2 cellular contexts compared by ENCODE assay signal in the genomic region with DNA sequence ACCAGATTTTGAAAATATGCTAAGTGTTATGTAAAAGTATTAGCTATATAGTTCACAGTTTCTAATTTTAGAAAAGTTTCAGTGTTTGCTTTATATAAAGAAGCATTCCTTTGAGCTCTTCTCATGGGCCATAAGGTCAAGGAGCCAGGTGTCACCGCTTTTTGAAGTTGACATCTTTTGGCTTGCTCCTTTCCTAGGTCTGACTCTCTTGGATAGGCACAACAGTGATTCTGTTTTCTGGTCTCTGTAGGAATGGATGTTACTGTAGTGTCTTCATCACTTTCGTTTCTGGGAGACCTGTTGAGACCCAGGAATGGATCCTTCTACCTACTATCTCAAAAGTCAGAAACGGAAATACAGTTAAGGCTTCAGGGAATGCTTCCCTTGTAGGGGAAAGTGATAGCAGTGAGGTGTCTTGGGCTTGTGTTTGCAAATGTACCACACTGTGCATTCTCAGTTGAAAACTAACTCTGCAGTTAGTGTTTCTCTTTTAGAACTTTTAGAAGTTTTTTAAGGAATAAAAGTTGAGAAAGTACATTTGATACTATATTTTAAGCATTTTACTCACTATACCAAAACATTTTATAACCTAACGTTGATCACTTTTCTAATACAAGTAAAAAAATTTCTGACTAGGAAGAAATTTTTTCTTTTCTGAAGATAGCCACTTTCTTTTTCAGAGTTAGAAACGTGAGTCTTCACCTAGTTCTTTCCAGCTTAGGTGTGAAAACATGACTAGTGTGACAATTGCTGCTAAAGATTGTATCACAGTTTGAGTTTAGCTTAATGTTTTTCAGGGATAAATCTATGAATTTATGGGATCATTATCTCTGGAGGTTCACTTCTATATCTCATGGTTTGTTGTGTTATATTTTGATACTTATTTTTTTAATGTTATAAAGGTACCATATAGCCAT.
TF ChIP-seq lines count a peak whose summit lies in the region.

No MANE protein-coding gene starts in this region.

TF ChIP-seq in GM12891, 5 proteins besides CTCF, POLR2A, EP300 and RAD21:
- TF ChIP-seq TAF1 (IDR thresholded peaks at IDR 0.05; ENCODE audit: low read depth, low read length), result no peak
- no peak for TF ChIP-seq POLR2AphosphoS5 (IDR thresholded peaks at IDR 0.05; ENCODE audit: low read depth, low read length)
- no peak for TF ChIP-seq POU2F2 (IDR thresholded peaks at IDR 0.05; ENCODE audit: low read depth, low read length)
- TF ChIP-seq SPI1 (IDR thresholded peaks at IDR 0.05; ENCODE audit: low read depth, low read length), result no peak
- TF ChIP-seq PAX5 (IDR thresholded peaks at IDR 0.05; ENCODE audit: insufficient read depth, low read length, severe bottlenecking), result no peak

TF ChIP-seq in IMR-90, 13 proteins besides CTCF, POLR2A, EP300 and RAD21:
- TF ChIP-seq MAZ (IDR thresholded peaks at IDR 0.05; ENCODE audit: borderline replicate concordance, low read depth, low read length) (no peak), BHLHE40 (IDR thresholded peaks at IDR 0.05; ENCODE audit: low read depth, low read length) (no peak), RCOR1 (IDR thresholded peaks at IDR 0.05; ENCODE audit: insufficient replicate concordance, low read length) (no peak), CEBPB (IDR thresholded peaks at IDR 0.05; ENCODE audit: low read depth, low read length) (no peak), CHD1 (IDR thresholded peaks at IDR 0.05; ENCODE audit: low read depth, low read length) (no peak), SMC3 (IDR thresholded peaks at IDR 0.05; ENCODE audit: low read depth, low read length) (no peak), FOS (IDR thresholded peaks at IDR 0.05; ENCODE audit: low read depth, low read length) (no peak)
- TF ChIP-seq, protein P1, sequence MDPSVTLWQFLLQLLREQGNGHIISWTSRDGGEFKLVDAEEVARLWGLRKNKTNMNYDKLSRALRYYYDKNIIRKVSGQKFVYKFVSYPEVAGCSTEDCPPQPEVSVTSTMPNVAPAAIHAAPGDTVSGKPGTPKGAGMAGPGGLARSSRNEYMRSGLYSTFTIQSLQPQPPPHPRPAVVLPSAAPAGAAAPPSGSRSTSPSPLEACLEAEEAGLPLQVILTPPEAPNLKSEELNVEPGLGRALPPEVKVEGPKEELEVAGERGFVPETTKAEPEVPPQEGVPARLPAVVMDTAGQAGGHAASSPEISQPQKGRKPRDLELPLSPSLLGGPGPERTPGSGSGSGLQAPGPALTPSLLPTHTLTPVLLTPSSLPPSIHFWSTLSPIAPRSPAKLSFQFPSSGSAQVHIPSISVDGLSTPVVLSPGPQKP (IDR thresholded peaks at IDR 0.05; ENCODE audit: borderline replicate concordance, low read depth, low read length), result no peak
- TF ChIP-seq, protein P2, sequence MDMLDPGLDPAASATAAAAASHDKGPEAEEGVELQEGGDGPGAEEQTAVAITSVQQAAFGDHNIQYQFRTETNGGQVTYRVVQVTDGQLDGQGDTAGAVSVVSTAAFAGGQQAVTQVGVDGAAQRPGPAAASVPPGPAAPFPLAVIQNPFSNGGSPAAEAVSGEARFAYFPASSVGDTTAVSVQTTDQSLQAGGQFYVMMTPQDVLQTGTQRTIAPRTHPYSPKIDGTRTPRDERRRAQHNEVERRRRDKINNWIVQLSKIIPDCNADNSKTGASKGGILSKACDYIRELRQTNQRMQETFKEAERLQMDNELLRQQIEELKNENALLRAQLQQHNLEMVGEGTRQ (IDR thresholded peaks at IDR 0.05; ENCODE audit: low read depth, low read length), result no peak
TF ChIP-seq in IMR-90: peak in this region for 0.
